In genomic region chr17:27530791-27531391, GRCh38 we compare ENCODE assay signal across 9 cellular contexts.
DNase-seq lines count a peak whose midpoint lies in the region; ATAC-seq, FAIRE-seq and TF ChIP-seq lines count a peak whose summit lies in the region.
"Had no signal": no experiment of that assay in that cellular context is flagged by ENCODE, and none has a peak within 500 bp of the region (broad histone marks: within the 10 kb centered on the region; RNA-seq: fewer than 3 reads in every experiment).

No MANE protein-coding gene starts in this region.

- peaks cover 41% of the 10 kb centered on the region for H3K79me2 ChIP-seq in HepG2 (ENCODE audit: insufficient read depth, low read length)

- peaks cover 57% of the 10 kb centered on the region for H3K4me1 Mint-ChIP-seq in activated T-helper 2 cell treated with anti-CD3 and anti-CD28 coated beads, Interferon-gamma antibody, Interleukin-2, Interleukin-4, amounts not matched to agents 10 μg/mL and 5 μg/mL and 100 μg/mL, durations not matched to agents 14 hours and 24 hours and 36 hours (ENCODE audit: low read depth)

- POLR2A ChIA-PET in HEK293 (lab: Yijun Ruan, JAX) (no interaction called here), HepG2 (lab: Yijun Ruan, JAX) (interaction anchor here (1.0 to 2.7 kb wide), 6 partner anchors 9 to 36 kb away, joined by 3 to 27 read pairs (median 12); no protein-coding TSS in a partner anchor)

- TF ChIP-seq CTCF in AG10803 (conservative IDR thresholded peaks at IDR 0.05; ENCODE audit: low read length) (no peak), HEK293 (tag by site-specific recombination; IDR thresholded peaks at IDR 0.05) (no peak), HepG2 (CRISPR knock-in tag; IDR thresholded peaks at IDR 0.05) (no peak)

- TF ChIP-seq EP300 in HepG2 (IDR thresholded peaks at IDR 0.05; ENCODE audit: low read depth in 2 of 2, low read length in 2 of 2) (no peak), HepG2 (CRISPR knock-in tag; IDR thresholded peaks at IDR 0.05; ENCODE audit: borderline replicate concordance) (no peak)

- H3K4me3 ChIP-seq in AG10803 (ENCODE audit: low read length), result no peak overlapping the region
- no peak overlapping the region for H3K4me3 ChIP-seq in HEK293 (ENCODE audit: low read depth, low read length)
- peak overlapping the region in 1 of 3 experiments; percentile 35; a peak in 1 of 6 replicates for H3K4me3 ChIP-seq in HepG2 (replicated peaks in 1 of 3; ENCODE audit: insufficient read depth in 1 of 3, low read depth in 2 of 3, low read length in 3 of 3)

- peak; percentile 4 for FAIRE-seq in HepG2 (lab: Jason Lieb, UNC)

- H3K27ac ChIP-seq in HEK293 (ENCODE audit: extremely low read depth, low read depth, low read length), result no peak overlapping the region; the same call in 1 of the 2 replicates
- no peak overlapping the region for H3K27ac ChIP-seq in HepG2 (ENCODE audit: extremely low read length, insufficient read depth, low read length)

- no peak overlapping the region for H3K4me3 Mint-ChIP-seq in activated T-helper 2 cell treated with anti-CD3 and anti-CD28 coated beads, Interferon-gamma antibody, Interleukin-2, Interleukin-4, amounts not matched to agents 10 μg/mL and 5 μg/mL and 100 μg/mL, durations not matched to agents 14 hours and 24 hours and 36 hours (ENCODE audit: low read depth)

- no peaks in the 10 kb centered on the region for H3K36me3 ChIP-seq in HEK293 (ENCODE audit: control insufficient read depth in 2 of 2, insufficient read depth in 1 of 2, low read length in 2 of 2)
- no peaks in the 10 kb centered on the region for H3K36me3 ChIP-seq in HepG2 (replicated peaks in 1 of 2; ENCODE audit: control insufficient read depth in 1 of 2, insufficient read depth in 2 of 2, low read length in 2 of 2)

- intact Hi-C loops in activated T-helper 2 cell treated with anti-CD3 and anti-CD28 coated beads, Interferon-gamma antibody, Interleukin-2, Interleukin-4, amounts not matched to agents 10 μg/mL and 5 μg/mL and 100 μg/mL, durations not matched to agents 14 hours and 24 hours and 36 hours (cut with micrococcal nuclease), result no loop called here
- intact Hi-C loops in HepG2 (cut with micrococcal nuclease; ENCODE audit: unreplicated experiment), result no loop called here

- no peaks in the 10 kb centered on the region for H3K27me3 Mint-ChIP-seq in activated T-helper 2 cell treated with anti-CD3 and anti-CD28 coated beads, Interferon-gamma antibody, Interleukin-2, Interleukin-4, amounts not matched to agents 10 μg/mL and 5 μg/mL and 100 μg/mL, durations not matched to agents 14 hours and 24 hours and 36 hours (ENCODE audit: low read depth)

- no TSS peak for BruUV-seq in HepG2 (replicated peaks; lab: Mats Ljungman, UMichigan)

- H3K36me3 Mint-ChIP-seq in activated T-helper 2 cell treated with anti-CD3 and anti-CD28 coated beads, Interferon-gamma antibody, Interleukin-2, Interleukin-4, amounts not matched to agents 10 μg/mL and 5 μg/mL and 100 μg/mL, durations not matched to agents 14 hours and 24 hours and 36 hours (ENCODE audit: low read depth), result no peaks in the 10 kb centered on the region

- H2AFZ ChIP-seq in HepG2 (ENCODE audit: low read length), result no peak overlapping the region

- H3K27ac Mint-ChIP-seq in activated T-helper 2 cell treated with anti-CD3 and anti-CD28 coated beads, Interferon-gamma antibody, Interleukin-2, Interleukin-4, amounts not matched to agents 10 μg/mL and 5 μg/mL and 100 μg/mL, durations not matched to agents 14 hours and 24 hours and 36 hours, result peak overlapping the region; percentile 4

- in situ Hi-C loops in HepG2 (cut with HindIII; ENCODE audit: extremely low pct_ligation_motif_present, low pct_unique_long_range_greater_than_20kb), result loop anchor here (10.0 kb wide), 1 partner anchor 64 kb away; no protein-coding TSS in a partner anchor

- no peak for TF ChIP-seq RAD21 in HepG2 (CRISPR knock-in tag; IDR thresholded peaks at IDR 0.05)

- peak; percentile 55 for ATAC-seq in HepG2
- ATAC-seq in HG03159 (IDR thresholded peaks at IDR 0.05; ENCODE audit: unreplicated experiment), result no peak
- ATAC-seq: activated naive CD4-positive, alpha-beta T cell treated with anti-CD3 and anti-CD28 coated beads, Interleukin-2, amount 50 U/mL, for 72 hours had no signal

- H4K20me1 ChIP-seq in HepG2 (ENCODE audit: insufficient read depth, low read length), result no peaks in the 10 kb centered on the region

- DNase-seq in AG10803 (ENCODE audit: low read depth) (peak; percentile 39), HepG2 (ENCODE audit: low spot score) (peak; percentile 34), NCI-H187 (lab: John Stamatoyannopoulos, UW) (no peak)
- DNase-seq in activated T-helper 2 cell treated with anti-CD3 and anti-CD28 coated beads, Interferon-gamma antibody, Interleukin-2, Interleukin-4, amounts not matched to agents 10 μg/mL and 5 μg/mL and 100 μg/mL, durations not matched to agents 14 hours and 24 hours and 36 hours (ENCODE audit: low spot score), result no peak
- DNase-seq in stimulated activated CD4-positive, alpha-beta T cell treated with anti-CD3 and anti-CD28 coated beads, Interleukin-2, amount 100 ng/mL, for 48 hours, result no peak
- no peak for DNase-seq in stimulated activated CD4-positive, alpha-beta T cell treated with anti-CD3 and anti-CD28 coated beads, Interleukin-4, amount 100 ng/mL, for 4 hours

- 34% methylated on average over 9 of the region's 12 CpGs for WGBS in HepG2 (ENCODE audit: low lambda C conversion rate)

- no peaks in the 10 kb centered on the region for H3K27me3 ChIP-seq in HepG2 (ENCODE audit: control insufficient read depth in 1 of 2, insufficient read depth in 2 of 2, low read length in 2 of 2)

- peaks cover 25% of the 10 kb centered on the region for H3K4me1 ChIP-seq in HEK293 (ENCODE audit: control insufficient read depth, insufficient read depth, low read length)
- H3K4me1 ChIP-seq in HepG2 (ENCODE audit: insufficient read depth, low read length), result peaks cover 94% of the 10 kb centered on the region

- CTCF ChIA-PET in HEK293 (lab: Yijun Ruan, JAX) (interaction anchor here (1.0 to 1.1 kb wide), 3 partner anchors 15 to 179 kb away, joined by 3 to 4 read pairs (median 3); no protein-coding TSS in a partner anchor), HepG2 (lab: Yijun Ruan, JAX; ENCODE audit: low intra/inter-chr PET ratio, low total read pairs) (no interaction called here)

- peak overlapping the region; percentile 72 for H3K4me2 ChIP-seq in HepG2 (ENCODE audit: low read depth, low read length)

- H3K9me3 Mint-ChIP-seq in activated T-helper 2 cell treated with anti-CD3 and anti-CD28 coated beads, Interferon-gamma antibody, Interleukin-2, Interleukin-4, amounts not matched to agents 10 μg/mL and 5 μg/mL and 100 μg/mL, durations not matched to agents 14 hours and 24 hours and 36 hours, result no peaks in the 10 kb centered on the region
- H3K9me3 Mint-ChIP-seq: activated naive CD4-positive, alpha-beta T cell treated with anti-CD3 and anti-CD28 coated beads, Interleukin-2, amount 50 U/mL, for 72 hours had no signal

- H3K9ac ChIP-seq in HepG2 (ENCODE audit: insufficient read depth, low read depth, low read length), result no peak overlapping the region

- H3K9me3 ChIP-seq in HEK293 (ENCODE audit: control insufficient read depth, insufficient read depth, low read depth, low read length), result no peaks in the 10 kb centered on the region
- H3K9me3 ChIP-seq in HepG2 (ENCODE audit: low read length), result no peaks in the 10 kb centered on the region

- TF ChIP-seq POLR2A in HepG2 (IDR thresholded peaks at IDR 0.05; ENCODE audit: insufficient read depth in 1 of 2, low read depth in 2 of 2, low read length in 2 of 2), result no peak

TF ChIP-seq in HEK293, 187 proteins besides CTCF, POLR2A, EP300 and RAD21:
- TF ChIP-seq PRDM6 (tag by site-specific recombination; IDR thresholded peaks at IDR 0.05) (peak; percentile 98), RBAK (tag by site-specific recombination; IDR thresholded peaks at IDR 0.05) (no peak)

TF ChIP-seq in HepG2, 621 proteins besides CTCF, POLR2A, EP300 and RAD21 (continues in another document):
- TF ChIP-seq PRPF4 (IDR thresholded peaks at IDR 0.05; ENCODE audit: low read depth, low read length, poor library complexity, severe bottlenecking), result no peak
- TF ChIP-seq HMG20A (CRISPR knock-in tag; IDR thresholded peaks at IDR 0.05; ENCODE audit: borderline replicate concordance), result 0 out of 2 replicates have a peak, but pooled peaks have one; percentile 26
- TF ChIP-seq CREB3 (CRISPR knock-in tag; IDR thresholded peaks at IDR 0.05), result no peak
- TF ChIP-seq ZNF687 (CRISPR knock-in tag; IDR thresholded peaks at IDR 0.05), result peak; percentile 30; the same call in 1 of the 2 replicates

Comparison
In these comparisons a context has a peak if more than half of its experiments do, and no peak if none do; other contexts are left out.
1. DNase-seq: peak in AG10803 (single experiment) and HepG2 (single experiment); none in activated T-helper 2 cell treated with anti-CD3 and anti-CD28 coated beads, Interferon-gamma antibody, Interleukin-2, Interleukin-4, amounts not matched to agents 10 μg/mL and 5 μg/mL and 100 μg/mL, durations not matched to agents 14 hours and 24 hours and 36 hours (single experiment), stimulated activated CD4-positive, alpha-beta T cell treated with anti-CD3 and anti-CD28 coated beads, Interleukin-2, amount 100 ng/mL, for 48 hours (0 of 2), NCI-H187 (0 of 2) and stimulated activated CD4-positive, alpha-beta T cell treated with anti-CD3 and anti-CD28 coated beads, Interleukin-4, amount 100 ng/mL, for 4 hours (0 of 2).